ENCODE assay signal across 16 cellular contexts in the genomic region with DNA sequence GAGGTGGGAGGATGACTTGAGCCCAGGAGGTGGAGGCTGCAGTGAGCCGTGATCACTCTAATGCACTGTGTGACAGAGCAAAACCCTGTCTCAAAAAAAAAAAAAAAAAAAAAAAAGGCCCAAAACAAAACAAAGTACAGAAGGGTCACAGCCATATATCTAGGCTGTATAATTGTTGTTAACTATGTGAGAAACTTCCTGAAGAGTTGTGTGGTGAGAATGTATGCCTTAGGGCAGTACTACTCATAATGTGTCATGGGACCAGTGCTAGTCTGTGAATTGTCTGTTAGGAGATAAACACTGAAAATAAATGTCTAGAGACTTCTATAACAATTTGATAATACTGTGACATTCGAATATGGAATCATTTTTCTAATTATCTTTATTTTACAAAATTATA. TPM values are rescaled to one million over a fixed set of nuclear protein-coding genes. Genes with fewer than 3 reads are reported as not detected.
DNase-seq lines count a peak whose midpoint lies in the region; ATAC-seq and TF ChIP-seq lines count a peak whose summit lies in the region.
"Had no signal": no experiment of that assay in that cellular context is flagged by ENCODE, and none has a peak within 500 bp of the region (broad histone marks: within the 10 kb centered on the region; RNA-seq: fewer than 3 reads in every experiment).

No MANE protein-coding gene starts in this region.

- H3K36me3 Mint-ChIP-seq in activated CD4-positive, alpha-beta T cell treated with anti-CD3 and anti-CD28 coated beads for 36 hours (ENCODE audit: low read depth): peaks cover 19% of the 10 kb centered on the region
- H3K36me3 Mint-ChIP-seq in stimulated activated naive B cell treated with anti-CD40 and anti-IgM and Interleukin-4, amounts not matched to agents 10 μg/mL and 1 μg/mL and 100 μg/mL, for 72 hours: peaks cover 17 to 23% of the 10 kb centered on the region in 2 donors
- peaks cover 10% of the 10 kb centered on the region for H3K36me3 Mint-ChIP-seq in activated CD4-positive, alpha-beta memory T cell treated with anti-CD3 and anti-CD28 coated beads for 36 hours

- H3K4me1 Mint-ChIP-seq in activated CD4-positive, alpha-beta T cell treated with anti-CD3 and anti-CD28 coated beads for 36 hours: peaks cover 36% of the 10 kb centered on the region
- peaks cover 9 to 29% of the 10 kb centered on the region in 2 donors for H3K4me1 Mint-ChIP-seq in stimulated activated naive B cell treated with anti-CD40 and anti-IgM and Interleukin-4, amounts not matched to agents 10 μg/mL and 1 μg/mL and 100 μg/mL, for 72 hours
- H3K4me1 Mint-ChIP-seq in activated CD4-positive, alpha-beta memory T cell treated with anti-CD3 and anti-CD28 coated beads for 36 hours (ENCODE audit: low read depth): peaks cover 21% of the 10 kb centered on the region

- no peak overlapping the region for H3K27ac Mint-ChIP-seq in activated CD4-positive, alpha-beta T cell treated with anti-CD3 and anti-CD28 coated beads for 36 hours
- H3K27ac Mint-ChIP-seq in stimulated activated naive B cell treated with anti-CD40 and anti-IgM and Interleukin-4, amounts not matched to agents 10 μg/mL and 1 μg/mL and 100 μg/mL, for 72 hours: peak overlapping the region; percentile 51
- H3K27ac Mint-ChIP-seq in activated CD4-positive, alpha-beta memory T cell treated with anti-CD3 and anti-CD28 coated beads for 36 hours: no peak overlapping the region

- no peak overlapping the region for H3K27ac ChIP-seq in RWPE1
- H3K27ac ChIP-seq: SJSA1 had no signal

- CTCF ChIA-PET in activated CD4-positive, alpha-beta T cell treated with anti-CD3 and anti-CD28 coated beads for 36 hours (lab: Charles Lee): no interaction called here
- CTCF ChIA-PET in RWPE1 (lab: Yijun Ruan, JAX): no interaction called here
- CTCF ChIA-PET in activated CD4-positive, alpha-beta memory T cell treated with anti-CD3 and anti-CD28 coated beads for 36 hours (lab: Charles Lee): no interaction called here

- intact Hi-C loops in activated CD4-positive, alpha-beta T cell treated with anti-CD3 and anti-CD28 coated beads for 36 hours (cut with DNase I, micrococcal nuclease): no loop called here
- intact Hi-C loops in activated CD4-positive, alpha-beta memory T cell treated with anti-CD3 and anti-CD28 coated beads for 36 hours (cut with micrococcal nuclease): no loop called here

- no peak for DNase-seq in activated CD4-positive, alpha-beta T cell treated with anti-CD3 and anti-CD28 coated beads for 36 hours
- no peak for DNase-seq in activated CD4-positive, alpha-beta T cell treated with anti-CD3 and anti-CD28 coated beads for 48 hours
- peak; percentile 68 for DNase-seq in RWPE1 (ENCODE audit: low spot score)
- peak; percentile 74 for DNase-seq in fibroblast of mammary gland (ENCODE audit: low read depth)
- DNase-seq in stimulated activated naive B cell treated with anti-CD40 and anti-IgM and Interleukin-4, amounts not matched to agents 10 μg/mL and 1 μg/mL and 100 μg/mL, for 72 hours: no peak
- no peak for DNase-seq in activated CD4-positive, alpha-beta memory T cell treated with anti-CD3 and anti-CD28 coated beads for 36 hours
- no peak for DNase-seq in stimulated activated naive CD4-positive, alpha-beta T cell treated with Interleukin-2 at 50 U/mL for 16 hours (lab: John Stamatoyannopoulos, UW)
- DNase-seq: 8988T; activated effector memory CD4-positive, alpha-beta T cell treated with Interleukin-2 at 50 U/mL for 16 hours; glutamatergic neuron; left ventricle myocardium superior; NCI-H1092 treated with DMSO at 0.1 percent for 48 hours; NCI-H524; stimulated activated CD4-positive, alpha-beta T cell treated with anti-CD3 and anti-CD28 coated beads, Interleukin-2, amount 100 ng/mL, for 48 hours had no signal

- no peak overlapping the region for H3K4me3 Mint-ChIP-seq in activated CD4-positive, alpha-beta T cell treated with anti-CD3 and anti-CD28 coated beads for 36 hours
- no peak overlapping the region for H3K4me3 Mint-ChIP-seq in stimulated activated naive B cell treated with anti-CD40 and anti-IgM and Interleukin-4, amounts not matched to agents 10 μg/mL and 1 μg/mL and 100 μg/mL, for 72 hours
- H3K4me3 Mint-ChIP-seq in activated CD4-positive, alpha-beta memory T cell treated with anti-CD3 and anti-CD28 coated beads for 36 hours: no peak overlapping the region

- H3K27me3 Mint-ChIP-seq in activated CD4-positive, alpha-beta T cell treated with anti-CD3 and anti-CD28 coated beads for 36 hours: no peaks in the 10 kb centered on the region
- no peaks in the 10 kb centered on the region for H3K27me3 Mint-ChIP-seq in stimulated activated naive B cell treated with anti-CD40 and anti-IgM and Interleukin-4, amounts not matched to agents 10 μg/mL and 1 μg/mL and 100 μg/mL, for 72 hours
- H3K27me3 Mint-ChIP-seq in activated CD4-positive, alpha-beta memory T cell treated with anti-CD3 and anti-CD28 coated beads for 36 hours: no peaks in the 10 kb centered on the region

- TF ChIP-seq CTCF in RWPE1 (conservative IDR thresholded peaks at IDR 0.05; ENCODE audit: low read depth) (no peak), fibroblast of mammary gland (conservative IDR thresholded peaks at IDR 0.05; ENCODE audit: control insufficient read depth, insufficient read depth, low read depth, low read length) (no peak)

- POLR2A ChIA-PET in activated CD4-positive, alpha-beta T cell treated with anti-CD3 and anti-CD28 coated beads for 36 hours (lab: Charles Lee): no interaction called here
- POLR2A ChIA-PET in RWPE1 (lab: Yijun Ruan, JAX; ENCODE audit: low non-redundant PET): no interaction called here
- POLR2A ChIA-PET in activated CD4-positive, alpha-beta memory T cell treated with anti-CD3 and anti-CD28 coated beads for 36 hours (lab: Charles Lee): no interaction called here

- H3K9me3 Mint-ChIP-seq in activated CD4-positive, alpha-beta T cell treated with anti-CD3 and anti-CD28 coated beads for 36 hours (ENCODE audit: low read depth): no peaks in the 10 kb centered on the region
- H3K9me3 Mint-ChIP-seq in stimulated activated naive B cell treated with anti-CD40 and anti-IgM and Interleukin-4, amounts not matched to agents 10 μg/mL and 1 μg/mL and 100 μg/mL, for 72 hours: no peaks in the 10 kb centered on the region
- H3K9me3 Mint-ChIP-seq in activated CD4-positive, alpha-beta memory T cell treated with anti-CD3 and anti-CD28 coated beads for 36 hours: no peaks in the 10 kb centered on the region

- ATAC-seq in activated CD4-positive, alpha-beta T cell treated with anti-CD3 and anti-CD28 coated beads for 36 hours: peak; percentile 47
- ATAC-seq in stimulated activated naive B cell treated with anti-CD40 and anti-IgM and Interleukin-4, amounts not matched to agents 10 μg/mL and 1 μg/mL and 100 μg/mL, for 72 hours (replicated peaks): peak in 1 of 2 donors; percentile 5
- no peak for ATAC-seq in HG03521 (IDR thresholded peaks at IDR 0.05; ENCODE audit: unreplicated experiment)
- ATAC-seq: left ventricle myocardium superior had no signal

- H3K4me3 ChIP-seq in fibroblast of mammary gland (ENCODE audit: control insufficient read depth, low read depth, low read length): no peak overlapping the region
- H3K4me3 ChIP-seq: SJSA1 had no signal

RNA-seq across cellular contexts. Expression of a gene that starts 43.1 kb away (rescaled TPM):
- 10 to 100 TPM; 26.6 to 27.3 TPM for total RNA-seq in activated CD4-positive, alpha-beta T cell treated with anti-CD3 and anti-CD28 coated beads for 36 hours
- total RNA-seq in activated CD4-positive, alpha-beta memory T cell treated with anti-CD3 and anti-CD28 coated beads for 36 hours: 10 to 100 TPM; 26.0 to 28.3 TPM

Comparison
In these comparisons a context has a peak if more than half of its experiments do, and no peak if none do; other contexts are left out.
1. DNase-seq: peak in RWPE1 (single experiment) and fibroblast of mammary gland (single experiment); none in activated CD4-positive, alpha-beta T cell treated with anti-CD3 and anti-CD28 coated beads for 36 hours (single experiment), activated CD4-positive, alpha-beta T cell treated with anti-CD3 and anti-CD28 coated beads for 48 hours (single experiment), stimulated activated naive B cell treated with anti-CD40 and anti-IgM and Interleukin-4, amounts not matched to agents 10 μg/mL and 1 μg/mL and 100 μg/mL, for 72 hours (single experiment), activated CD4-positive, alpha-beta memory T cell treated with anti-CD3 and anti-CD28 coated beads for 36 hours (single experiment) and stimulated activated naive CD4-positive, alpha-beta T cell treated with Interleukin-2 at 50 U/mL for 16 hours (single experiment).